ENCODE assay signal across 15 cellular contexts in the genomic region with DNA sequence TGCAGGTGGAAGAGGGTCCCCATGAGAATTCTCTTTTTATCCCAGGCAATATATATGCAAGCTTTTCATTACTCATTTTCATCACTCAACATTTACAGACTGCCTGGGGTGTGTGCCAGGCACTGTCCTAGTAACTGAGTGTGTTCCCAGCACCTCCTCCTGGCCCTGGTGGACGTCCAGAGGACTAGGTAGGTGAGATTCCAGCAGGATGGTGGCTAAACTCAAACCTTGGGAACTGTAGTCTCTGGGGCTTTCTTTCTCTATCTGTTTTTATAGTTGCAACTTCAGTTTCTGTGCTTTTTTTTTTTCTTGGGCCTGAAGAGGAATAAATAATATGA.
DNase-seq lines count a peak whose midpoint lies in the region; ATAC-seq lines count a peak whose summit lies in the region.
"Had no signal": no experiment of that assay in that cellular context is flagged by ENCODE, and none has a peak within 500 bp of the region (broad histone marks: within the 10 kb centered on the region; RNA-seq: fewer than 3 reads in every experiment).

No MANE protein-coding gene starts in this region.

- peaks cover 21% of the 10 kb centered on the region for H3K36me3 Mint-ChIP-seq in activated T-cell treated with anti-CD3 and anti-CD28 coated beads, Interleukin-2, amount 50 U/mL, for 4 hours (ENCODE audit: insufficient read depth)
- peaks cover 28% of the 10 kb centered on the region for H3K36me3 Mint-ChIP-seq in activated T-helper 2 cell treated with anti-CD3 and anti-CD28 coated beads, Interferon-gamma antibody, Interleukin-2, Interleukin-4, amounts not matched to agents 10 μg/mL and 5 μg/mL and 100 μg/mL, durations not matched to agents 14 hours and 24 hours and 36 hours (ENCODE audit: low read depth)
- peaks cover 0 to 18% (median 2%) of the 10 kb centered on the region in 3 donors for H3K36me3 Mint-ChIP-seq in CD8-positive, alpha-beta memory T cell

- H3K4me3 Mint-ChIP-seq in activated T-cell treated with anti-CD3 and anti-CD28 coated beads, Interleukin-2, amount 50 U/mL, for 4 hours = peak overlapping the region; percentile 72
- H3K4me3 Mint-ChIP-seq in activated T-helper 2 cell treated with anti-CD3 and anti-CD28 coated beads, Interferon-gamma antibody, Interleukin-2, Interleukin-4, amounts not matched to agents 10 μg/mL and 5 μg/mL and 100 μg/mL, durations not matched to agents 14 hours and 24 hours and 36 hours (ENCODE audit: low read depth) = peak overlapping the region; percentile 28
- peak overlapping the region in 3 of 7 donors; percentile 9 to 47 (median 29) for H3K4me3 Mint-ChIP-seq in CD8-positive, alpha-beta memory T cell
- H3K4me3 Mint-ChIP-seq: nephron progenitor cell had no signal

- peak overlapping the region; percentile 97 for H3K27ac Mint-ChIP-seq in activated T-helper 2 cell treated with anti-CD3 and anti-CD28 coated beads, Interferon-gamma antibody, Interleukin-2, Interleukin-4, amounts not matched to agents 10 μg/mL and 5 μg/mL and 100 μg/mL, durations not matched to agents 14 hours and 24 hours and 36 hours
- H3K27ac Mint-ChIP-seq in CD8-positive, alpha-beta memory T cell = peak overlapping the region in 4 of 8 donors; percentile 61 to 83 (median 72)
- H3K27ac Mint-ChIP-seq: nephron progenitor cell had no signal

- CTCF ChIA-PET in CD8-positive, alpha-beta memory T cell (lab: Charles Lee) = no interaction called here

- intact Hi-C loops in activated T-helper 2 cell treated with anti-CD3 and anti-CD28 coated beads, Interferon-gamma antibody, Interleukin-2, Interleukin-4, amounts not matched to agents 10 μg/mL and 5 μg/mL and 100 μg/mL, durations not matched to agents 14 hours and 24 hours and 36 hours (cut with micrococcal nuclease) = loop anchor here (2.0 to 10.0 kb wide), 2 partner anchors 14 to 90 kb away; partner anchors contain the start of gene SRSF5
- intact Hi-C loops in left ventricle myocardium superior (cut with micrococcal nuclease) = no loop called here
- intact Hi-C loops in posterior cingulate gyrus (cut with DNase I) = no loop called here

- no peak overlapping the region for H3K9ac ChIP-seq in subcutaneous abdominal adipose tissue (ENCODE audit: low read length in 5 of 5)

- no peaks in the 10 kb centered on the region for H3K27me3 ChIP-seq in subcutaneous abdominal adipose tissue (ENCODE audit: control insufficient read depth in 5 of 5, insufficient read depth in 4 of 5, low read length in 5 of 5)
- H3K27me3 ChIP-seq in CD8-positive, alpha-beta memory T cell (ENCODE audit: insufficient read depth, low read length, poor library complexity, severe bottlenecking) = no peaks in the 10 kb centered on the region

- no peak overlapping the region for H3K4me3 ChIP-seq in subcutaneous abdominal adipose tissue (ENCODE audit: low read depth in 1 of 5, low read length in 5 of 5)
- no peak overlapping the region for H3K4me3 ChIP-seq in CD8-positive, alpha-beta memory T cell (ENCODE audit: low read length)
- H3K4me3 ChIP-seq: K562 had no signal

- H3K4me1 Mint-ChIP-seq in activated T-cell treated with anti-CD3 and anti-CD28 coated beads, Interleukin-2, amount 50 U/mL, for 4 hours (ENCODE audit: low read depth) = peaks cover 81% of the 10 kb centered on the region
- peaks cover 64% of the 10 kb centered on the region for H3K4me1 Mint-ChIP-seq in activated T-helper 2 cell treated with anti-CD3 and anti-CD28 coated beads, Interferon-gamma antibody, Interleukin-2, Interleukin-4, amounts not matched to agents 10 μg/mL and 5 μg/mL and 100 μg/mL, durations not matched to agents 14 hours and 24 hours and 36 hours (ENCODE audit: low read depth)
- peaks cover 64 to 77% (median 77%) of the 10 kb centered on the region in 3 donors for H3K4me1 Mint-ChIP-seq in CD8-positive, alpha-beta memory T cell

- no peak for ATAC-seq in activated T-cell treated with anti-CD3 and anti-CD28 coated beads, Interleukin-2, amount 50 U/mL, for 4 hours
- ATAC-seq in left ventricle myocardium superior (peak; percentile 70), HG03520 (IDR thresholded peaks at IDR 0.05; ENCODE audit: unreplicated experiment) (no peak)
- ATAC-seq: esophagus mucosa, K562 had no signal

- DNase-seq in activated T-cell treated with anti-CD3 and anti-CD28 coated beads, Interleukin-2, amount 50 U/mL, for 4 hours = no peak
- no peak for DNase-seq in activated T-cell treated with anti-CD3 and anti-CD28 coated beads, Interleukin-2, amount 50 U/mL, for 1 hour
- DNase-seq in activated T-helper 2 cell treated with anti-CD3 and anti-CD28 coated beads, Interferon-gamma antibody, Interleukin-2, Interleukin-4, amounts not matched to agents 10 μg/mL and 5 μg/mL and 100 μg/mL, durations not matched to agents 14 hours and 24 hours and 36 hours (ENCODE audit: low spot score) = no peak
- DNase-seq in left ventricle myocardium superior = peak; percentile 64
- DNase-seq in CD8-positive, alpha-beta memory T cell = no peak
- DNase-seq in posterior cingulate gyrus = no peak
- DNase-seq: Calu3, NCI-H187, NCI-H510A, nephron progenitor cell, SW 1271 had no signal

- POLR2A ChIA-PET in CD8-positive, alpha-beta memory T cell (lab: Charles Lee) = interaction anchor here (1.1 kb wide), 1 partner anchor 10 kb away, joined by 3 read pairs; no protein-coding TSS in a partner anchor

- no peaks in the 10 kb centered on the region for H3K9me3 Mint-ChIP-seq in activated T-cell treated with anti-CD3 and anti-CD28 coated beads, Interleukin-2, amount 50 U/mL, for 4 hours
- H3K9me3 Mint-ChIP-seq in activated T-helper 2 cell treated with anti-CD3 and anti-CD28 coated beads, Interferon-gamma antibody, Interleukin-2, Interleukin-4, amounts not matched to agents 10 μg/mL and 5 μg/mL and 100 μg/mL, durations not matched to agents 14 hours and 24 hours and 36 hours = no peaks in the 10 kb centered on the region
- H3K9me3 Mint-ChIP-seq in CD8-positive, alpha-beta memory T cell = no peaks in the 10 kb centered on the region
- H3K9me3 Mint-ChIP-seq: nephron progenitor cell had no signal

- H3K9me3 ChIP-seq in subcutaneous abdominal adipose tissue (ENCODE audit: control insufficient read depth in 5 of 5, low read length in 5 of 5) = no peaks in the 10 kb centered on the region
- H3K9me3 ChIP-seq in CD8-positive, alpha-beta memory T cell (ENCODE audit: low read length) = no peaks in the 10 kb centered on the region

- peak overlapping the region; percentile 49 for H3K27ac ChIP-seq in subcutaneous abdominal adipose tissue (ENCODE audit: low read depth, low read length)
- no peak overlapping the region for H3K27ac ChIP-seq in CD8-positive, alpha-beta memory T cell (ENCODE audit: low read depth, low read length)

- H3K36me3 ChIP-seq in subcutaneous abdominal adipose tissue (ENCODE audit: control insufficient read depth in 5 of 5, insufficient read depth in 5 of 5, low read length in 5 of 5) = peaks cover 0 to 2% (median 0%) of the 10 kb centered on the region in 5 donors
- no peaks in the 10 kb centered on the region for H3K36me3 ChIP-seq in CD8-positive, alpha-beta memory T cell (ENCODE audit: insufficient read depth, low read length)

- peaks cover 7 to 58% (median 50%) of the 10 kb centered on the region in 5 donors for H3K4me1 ChIP-seq in subcutaneous abdominal adipose tissue (ENCODE audit: control insufficient read depth in 5 of 5, insufficient read depth in 5 of 5, low read length in 5 of 5)
- H3K4me1 ChIP-seq in CD8-positive, alpha-beta memory T cell (ENCODE audit: insufficient read depth, low read length) = peaks cover 58% of the 10 kb centered on the region

- H3K27me3 Mint-ChIP-seq in activated T-cell treated with anti-CD3 and anti-CD28 coated beads, Interleukin-2, amount 50 U/mL, for 4 hours (ENCODE audit: low read depth) = no peaks in the 10 kb centered on the region
- H3K27me3 Mint-ChIP-seq in activated T-helper 2 cell treated with anti-CD3 and anti-CD28 coated beads, Interferon-gamma antibody, Interleukin-2, Interleukin-4, amounts not matched to agents 10 μg/mL and 5 μg/mL and 100 μg/mL, durations not matched to agents 14 hours and 24 hours and 36 hours (ENCODE audit: low read depth) = no peaks in the 10 kb centered on the region
- H3K27me3 Mint-ChIP-seq in CD8-positive, alpha-beta memory T cell = no peaks in the 10 kb centered on the region
